Comparison of ENCODE assay signal across 19 cellular contexts in genomic region chr5:171574374-171574773, GRCh38.
DNase-seq lines count a peak whose midpoint lies in the region; ATAC-seq lines count a peak whose summit lies in the region.
"Had no signal": no experiment of that assay in that cellular context is flagged by ENCODE, and none has a peak within 500 bp of the region (broad histone marks: within the 10 kb centered on the region; RNA-seq: fewer than 3 reads in every experiment).

No MANE protein-coding gene starts in this region.

- no peaks in the 10 kb centered on the region for H3K79me1 ChIP-seq in neuronal stem cell (ENCODE audit: low read depth, low read length)

- H3K14ac ChIP-seq in neuronal stem cell (ENCODE audit: low read length): no peak overlapping the region

- POLR2A ChIA-PET in CD8-positive, alpha-beta memory T cell (lab: Charles Lee): no interaction called here

- H3K4me3 ChIP-seq in adipocyte (ENCODE audit: low read length) (no peak overlapping the region), neuronal stem cell (ENCODE audit: low read length in 2 of 2) (no peak overlapping the region), subcutaneous abdominal adipose tissue (ENCODE audit: low read depth in 1 of 5, low read length in 5 of 5) (no peak overlapping the region)
- no peak overlapping the region for H3K4me3 ChIP-seq in CD8-positive, alpha-beta memory T cell (ENCODE audit: low read length)

- intact Hi-C loops in left cardiac atrium (cut with DNase I): no loop called here

- H3K9me3 ChIP-seq in adipocyte (ENCODE audit: control insufficient read depth, low read length): peaks cover 10% of the 10 kb centered on the region
- peaks cover 3 to 6% of the 10 kb centered on the region in 2 donors for H3K9me3 ChIP-seq in neuronal stem cell (replicated peaks in 1 of 2; ENCODE audit: control insufficient read depth in 2 of 2, insufficient read depth in 1 of 2, low read depth in 1 of 2, low read length in 2 of 2)
- H3K9me3 ChIP-seq in subcutaneous abdominal adipose tissue (ENCODE audit: control insufficient read depth in 5 of 5, low read length in 5 of 5): peaks cover 2 to 19% (median 12%) of the 10 kb centered on the region in 5 donors
- H3K9me3 ChIP-seq in CD8-positive, alpha-beta memory T cell (ENCODE audit: low read length): no peaks in the 10 kb centered on the region
- H3K9me3 ChIP-seq: BE2C had no signal

- no peak overlapping the region for H2AK5ac ChIP-seq in neuronal stem cell (ENCODE audit: low read depth, low read length)

- H3K9ac ChIP-seq in adipocyte (ENCODE audit: low read length): peak overlapping the region; percentile 23
- H3K9ac ChIP-seq in neuronal stem cell (ENCODE audit: low read depth, low read length, poor library complexity): no peak overlapping the region
- H3K9ac ChIP-seq in subcutaneous abdominal adipose tissue (ENCODE audit: low read length in 5 of 5): no peak overlapping the region
- H3K9ac ChIP-seq: KMS-11 had no signal

- H3K4me2 ChIP-seq in neuronal stem cell (ENCODE audit: insufficient read depth, low read length, poor library complexity, severe bottlenecking): no peak overlapping the region
- H3K4me2 ChIP-seq: KMS-11 had no signal

- no peak overlapping the region for H2BK15ac ChIP-seq in neuronal stem cell (ENCODE audit: low read length)

- H3K27me3 ChIP-seq in adipocyte (replicated peaks; ENCODE audit: control insufficient read depth, insufficient read depth, low read length): no peaks in the 10 kb centered on the region
- H3K27me3 ChIP-seq in neuronal stem cell (ENCODE audit: control insufficient read depth in 3 of 3, insufficient read depth in 3 of 3, low read depth in 1 of 3, low read length in 3 of 3): no peaks in the 10 kb centered on the region
- peaks cover 0 to 8% (median 0%) of the 10 kb centered on the region in 5 donors for H3K27me3 ChIP-seq in subcutaneous abdominal adipose tissue (ENCODE audit: control insufficient read depth in 5 of 5, insufficient read depth in 4 of 5, low read length in 5 of 5)
- H3K27me3 ChIP-seq in CD8-positive, alpha-beta memory T cell (ENCODE audit: insufficient read depth, low read length, poor library complexity, severe bottlenecking): no peaks in the 10 kb centered on the region
- H3K27me3 ChIP-seq: BE2C had no signal

- H2BK5ac ChIP-seq in neuronal stem cell (ENCODE audit: low read length): no peak overlapping the region

- CTCF ChIA-PET in CD8-positive, alpha-beta memory T cell (lab: Charles Lee): no interaction called here

- no peaks in the 10 kb centered on the region for H3K4me1 Mint-ChIP-seq in CD8-positive, alpha-beta memory T cell
- H3K4me1 Mint-ChIP-seq: CD4-positive, CD25-positive, alpha-beta regulatory T cell had no signal

- H3K27me3 Mint-ChIP-seq in CD8-positive, alpha-beta memory T cell: peaks cover 14 to 17% of the 10 kb centered on the region in 2 donors

- H3K18ac ChIP-seq in neuronal stem cell (ENCODE audit: low read length): peak overlapping the region; percentile 41

- H2BK120ac ChIP-seq in neuronal stem cell (ENCODE audit: low read depth, low read length): no peak overlapping the region

- no peak overlapping the region for H3K27ac Mint-ChIP-seq in CD8-positive, alpha-beta memory T cell
- H3K27ac Mint-ChIP-seq: CD4-positive, CD25-positive, alpha-beta regulatory T cell; H9 had no signal

- WGBS in neuronal stem cell (ENCODE audit: extremely low coverage in 2 of 2, insufficient read length in 2 of 2, insufficient replicate concordance in 1 of 2), 2 donors: no CpG with 5 or more reads among the region's 4 CpGs

- peak overlapping the region; percentile 16 for H2AFZ ChIP-seq in neuronal stem cell (ENCODE audit: low read length)

- H3K4me3 Mint-ChIP-seq in CD8-positive, alpha-beta memory T cell: no peak overlapping the region
- H3K4me3 Mint-ChIP-seq: CD4-positive, CD25-positive, alpha-beta regulatory T cell; H9 had no signal

- H3K36me3 ChIP-seq in adipocyte (ENCODE audit: control insufficient read depth, insufficient read depth, low read length, severe bottlenecking) (no peaks in the 10 kb centered on the region), neuronal stem cell (replicated peaks in 1 of 2; ENCODE audit: control insufficient read depth in 2 of 2, insufficient read depth in 2 of 2, low read length in 2 of 2) (no peaks in the 10 kb centered on the region), subcutaneous abdominal adipose tissue (ENCODE audit: control insufficient read depth in 5 of 5, insufficient read depth in 5 of 5, low read length in 5 of 5) (no peaks in the 10 kb centered on the region)
- no peaks in the 10 kb centered on the region for H3K36me3 ChIP-seq in CD8-positive, alpha-beta memory T cell (ENCODE audit: insufficient read depth, low read length)
- H3K36me3 ChIP-seq: BE2C had no signal

- no peak overlapping the region for H4K8ac ChIP-seq in neuronal stem cell (ENCODE audit: low read depth, low read length)

- no peak for DNase-seq in adipocyte (ENCODE audit: low read depth)
- DNase-seq in left cardiac atrium: peak; percentile 31
- DNase-seq in neuronal stem cell (ENCODE audit: low spot score): no peak
- DNase-seq in CD8-positive, alpha-beta memory T cell: no peak
- no peak for DNase-seq in activated naive CD4-positive, alpha-beta T cell (lab: John Stamatoyannopoulos, UW)
- DNase-seq: BE2C; Calu3; CD4-positive, CD25-positive, alpha-beta regulatory T cell; DMS79 treated with DMSO at 0.1 percent for 48 hours; H9; NCI-H1436; NCI-H2029; NCI-H526; PC-3; RPMI8226 had no signal

- H3K4me1 ChIP-seq in adipocyte (ENCODE audit: control insufficient read depth, insufficient read depth, low read length): peaks cover 38% of the 10 kb centered on the region
- peaks cover 20% of the 10 kb centered on the region in 2 donors for H3K4me1 ChIP-seq in neuronal stem cell (ENCODE audit: control insufficient read depth in 2 of 2, insufficient read depth in 1 of 2, low read depth in 1 of 2, low read length in 2 of 2)
- H3K4me1 ChIP-seq in subcutaneous abdominal adipose tissue (ENCODE audit: control insufficient read depth in 5 of 5, insufficient read depth in 5 of 5, low read length in 5 of 5): peaks cover 7 to 21% (median 16%) of the 10 kb centered on the region in 5 donors
- H3K4me1 ChIP-seq in CD8-positive, alpha-beta memory T cell (ENCODE audit: insufficient read depth, low read length): no peaks in the 10 kb centered on the region
- H3K4me1 ChIP-seq: BE2C had no signal

- no peak overlapping the region for H3K27ac ChIP-seq in neuronal stem cell (replicated peaks; ENCODE audit: low read length)
- peak overlapping the region; percentile 50 for H3K27ac ChIP-seq in subcutaneous abdominal adipose tissue (ENCODE audit: low read depth, low read length)
- H3K27ac ChIP-seq in CD8-positive, alpha-beta memory T cell (ENCODE audit: low read depth, low read length): no peak overlapping the region
- H3K27ac ChIP-seq: HL-60, KMS-11 had no signal

- no peak overlapping the region for H3K23ac ChIP-seq in neuronal stem cell (ENCODE audit: low read depth, low read length, poor library complexity)

- H3K9me3 Mint-ChIP-seq in CD8-positive, alpha-beta memory T cell: peaks cover 13 to 25% (median 18%) of the 10 kb centered on the region in 5 donors

- ATAC-seq in left cardiac atrium (peak; percentile 13 to 35), GM19035 (IDR thresholded peaks at IDR 0.05; ENCODE audit: unreplicated experiment) (no peak)
- ATAC-seq: PC-3 had no signal

- H2BK12ac ChIP-seq in neuronal stem cell (ENCODE audit: low read length): no peak overlapping the region

- H4K91ac ChIP-seq in neuronal stem cell (ENCODE audit: low read depth, low read length, poor library complexity): no peak overlapping the region

- H3K36me3 Mint-ChIP-seq in CD8-positive, alpha-beta memory T cell: peaks cover 0 to 2% (median 0%) of the 10 kb centered on the region in 3 donors
- H3K36me3 Mint-ChIP-seq: CD4-positive, CD25-positive, alpha-beta regulatory T cell had no signal

- no peak overlapping the region for H3K4ac ChIP-seq in neuronal stem cell (ENCODE audit: low read length)
